Comparison of ENCODE assay signal across 1 cellular context in the genomic region with DNA sequence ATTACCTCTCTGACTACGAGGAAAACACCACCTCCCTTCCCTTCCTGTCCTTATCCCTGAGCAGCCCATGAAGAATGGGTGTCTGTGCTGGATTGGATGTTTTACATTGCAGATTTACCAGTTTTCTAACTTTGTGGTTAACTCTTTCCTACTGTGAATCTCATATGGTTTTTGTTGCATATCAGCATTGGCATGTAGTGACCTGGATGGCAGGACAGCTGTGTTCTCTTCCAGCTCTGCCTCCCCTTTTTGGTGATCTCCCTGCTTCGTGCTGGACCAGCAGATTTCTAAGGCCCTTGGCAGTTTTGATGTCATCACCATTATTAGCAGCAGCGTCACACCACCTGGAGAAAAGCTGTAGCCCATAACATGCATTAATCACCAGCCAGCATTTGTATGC.
TF ChIP-seq lines count a peak whose summit lies in the region.

No MANE protein-coding gene starts in this region.

TF ChIP-seq in GM23338, 12 proteins besides CTCF, POLR2A, EP300 and RAD21:
- no peak for TF ChIP-seq ZNF331 (CRISPR knock-in tag; IDR thresholded peaks at IDR 0.05; ENCODE audit: low read depth)
- no peak for TF ChIP-seq ZNF462 (CRISPR knock-in tag; IDR thresholded peaks at IDR 0.05)
- no peak for TF ChIP-seq JUNB (IDR thresholded peaks at IDR 0.05; ENCODE audit: unreplicated experiment)
- TF ChIP-seq REST (IDR thresholded peaks at IDR 0.05; ENCODE audit: unreplicated experiment): no peak
- TF ChIP-seq POLR2AphosphoS5 (IDR thresholded peaks at IDR 0.05; ENCODE audit: low read depth): no peak
- no peak for TF ChIP-seq EZH2phosphoT487 (IDR thresholded peaks at IDR 0.05; ENCODE audit: unreplicated experiment)
- TF ChIP-seq CREB1 (CRISPR knock-in tag; IDR thresholded peaks at IDR 0.05; ENCODE audit: low read depth): no peak
- no peak for TF ChIP-seq EZH2 (IDR thresholded peaks at IDR 0.05; ENCODE audit: low read depth, unreplicated experiment)
- TF ChIP-seq, protein P1, sequence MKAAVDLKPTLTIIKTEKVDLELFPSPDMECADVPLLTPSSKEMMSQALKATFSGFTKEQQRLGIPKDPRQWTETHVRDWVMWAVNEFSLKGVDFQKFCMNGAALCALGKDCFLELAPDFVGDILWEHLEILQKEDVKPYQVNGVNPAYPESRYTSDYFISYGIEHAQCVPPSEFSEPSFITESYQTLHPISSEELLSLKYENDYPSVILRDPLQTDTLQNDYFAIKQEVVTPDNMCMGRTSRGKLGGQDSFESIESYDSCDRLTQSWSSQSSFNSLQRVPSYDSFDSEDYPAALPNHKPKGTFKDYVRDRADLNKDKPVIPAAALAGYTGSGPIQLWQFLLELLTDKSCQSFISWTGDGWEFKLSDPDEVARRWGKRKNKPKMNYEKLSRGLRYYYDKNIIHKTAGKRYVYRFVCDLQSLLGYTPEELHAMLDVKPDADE (IDR thresholded peaks at IDR 0.05): no peak
- no peak for TF ChIP-seq STAT1 (IDR thresholded peaks at IDR 0.05; ENCODE audit: unreplicated experiment)
- TF ChIP-seq ZNF114 (CRISPR knock-in tag; IDR thresholded peaks at IDR 0.05): no peak
